Comparison of ENCODE assay signal across 25 cellular contexts in genomic region chr11:61727401-61727811, GRCh38. TPM values are rescaled to one million over a fixed set of nuclear protein-coding genes. Genes with fewer than 3 reads are reported as not detected.
DNase-seq lines count a peak whose midpoint lies in the region; ATAC-seq and TF ChIP-seq lines count a peak whose summit lies in the region.
"Had no signal": no experiment of that assay in that cellular context is flagged by ENCODE, and none has a peak within 500 bp of the region (broad histone marks: within the 10 kb centered on the region; RNA-seq: fewer than 3 reads in every experiment).

No MANE protein-coding gene starts in this region.

- WGBS in endodermal cell (ENCODE audit: insufficient coverage in 1 of 2, insufficient read length in 1 of 2), 2 experiments = 83 to 87% methylated on average over 1 to 3 of the region's 3 CpGs

- H3K36me3 Mint-ChIP-seq in endodermal cell (ENCODE audit: low read depth) = peaks cover 5% of the 10 kb centered on the region
- H3K36me3 Mint-ChIP-seq: CD4-positive, CD25-positive, alpha-beta regulatory T cell had no signal

- intact Hi-C loops in Right ventricle myocardium inferior (cut with DNase I) (no loop called here), cardiac septum (cut with DNase I) (loop anchor here (10.0 kb wide), 1 partner anchor 253 kb away; no protein-coding TSS in a partner anchor), left cardiac atrium (cut with DNase I) (no loop called here)

- DNase-seq in Right ventricle myocardium inferior (ENCODE audit: missing footprints) (no peak), cardiac septum (ENCODE audit: low spot score) (no peak), left cardiac atrium (no peak), midbrain (lab: John Stamatoyannopoulos, UW) (peak; percentile 18), HAP-1 (ENCODE audit: low spot score in 2 of 2) (no peak), endodermal cell (no peak), GM13976 (ENCODE audit: low spot score) (no peak), iPS-NIHi7 (ENCODE audit: extremely low spot score) (no peak)
- DNase-seq: CD4-positive, CD25-positive, alpha-beta regulatory T cell; COR-L47; DMS153; Karpas-422; NCI-H1048; NCI-H1436; NCI-H1930; NCI-H226; NCI-H524; NCI-H82; OCI-M1 had no signal

- H3K4me1 Mint-ChIP-seq in endodermal cell = no peaks in the 10 kb centered on the region
- H3K4me1 Mint-ChIP-seq: B cell; CD4-positive, CD25-positive, alpha-beta regulatory T cell; GM23338; IgD-negative memory B cell had no signal

- ATAC-seq in Right ventricle myocardium inferior (peak; percentile 34), left cardiac atrium (peak; percentile 16 to 27)
- ATAC-seq: HCT116 had no signal

- H3K36me3 ChIP-seq in HAP-1 (replicated peaks) = no peaks in the 10 kb centered on the region
- H3K36me3 ChIP-seq in endodermal cell (ENCODE audit: control insufficient read depth, insufficient read depth, low read length) = no peaks in the 10 kb centered on the region

- H3K4me3 ChIP-seq in HAP-1 (no peak overlapping the region), endodermal cell (ENCODE audit: low read length) (no peak overlapping the region)
- H3K4me3 ChIP-seq: GM12878, GM23338 had no signal

- no peaks in the 10 kb centered on the region for H3K9me3 Mint-ChIP-seq in endodermal cell
- H3K9me3 Mint-ChIP-seq: CD4-positive, CD25-positive, alpha-beta regulatory T cell; GM23338; IgD-negative memory B cell had no signal

- no peaks in the 10 kb centered on the region for H3K27me3 Mint-ChIP-seq in endodermal cell (ENCODE audit: insufficient read depth)
- H3K27me3 Mint-ChIP-seq: CD4-positive, CD25-positive, alpha-beta regulatory T cell had no signal

- no peak overlapping the region for H3K27ac ChIP-seq in endodermal cell (ENCODE audit: low read depth, low read length)
- H3K27ac ChIP-seq: 22Rv1 had no signal

- no peaks in the 10 kb centered on the region for H3K9me3 ChIP-seq in HAP-1
- H3K9me3 ChIP-seq in endodermal cell (ENCODE audit: control insufficient read depth, low read length) = no peaks in the 10 kb centered on the region

- H3K9ac ChIP-seq in endodermal cell (ENCODE audit: extremely low read depth, low read length, poor library complexity, severe bottlenecking) = no peak overlapping the region

- no peak overlapping the region for H3K4me3 Mint-ChIP-seq in endodermal cell
- H3K4me3 Mint-ChIP-seq: B cell, GM23338, IgD-negative memory B cell had no signal

- H3K4me1 ChIP-seq in HAP-1 (no peaks in the 10 kb centered on the region), endodermal cell (ENCODE audit: control insufficient read depth, insufficient read depth, low read length) (peaks cover 4% of the 10 kb centered on the region)

- TF ChIP-seq CTCF in endodermal cell (conservative IDR thresholded peaks at IDR 0.05) = no peak
- TF ChIP-seq CTCF in GM13976 (IDR thresholded peaks at IDR 0.05; ENCODE audit: borderline replicate concordance, control extremely low read depth, extremely low read depth, insufficient read depth, missing control alignments) = no peak

- in situ Hi-C loops in HAP-1 (cut with MboI; ENCODE audit: low sequenced_read_pairs) (no loop called here), GM13976 (cut with MboI; ENCODE audit: low sequenced_read_pairs, unreplicated experiment) (no loop called here)

- no peaks in the 10 kb centered on the region for H3K27me3 ChIP-seq in HAP-1 (ENCODE audit: low read depth)
- H3K27me3 ChIP-seq in endodermal cell (ENCODE audit: control insufficient read depth, insufficient read depth, low read length, poor library complexity, severe bottlenecking) = no peaks in the 10 kb centered on the region

- no peak overlapping the region for H3K27ac Mint-ChIP-seq in endodermal cell
- H3K27ac Mint-ChIP-seq: B cell; CD4-positive, CD25-positive, alpha-beta regulatory T cell; GM23338; IgD-negative memory B cell had no signal

RNA-seq across cellular contexts. Expression of gene MYRF, which starts 25.0 kb away (rescaled TPM):
- total RNA-seq in Right ventricle myocardium inferior (0.30 TPM), cardiac septum (0.27 TPM), left cardiac atrium (1 to 10 TPM; 4.0 to 5.0 TPM), endodermal cell (10 to 100 TPM; 30.3 to 61.7 TPM)
- 16.6 TPM for polyA plus RNA-seq in endodermal cell (2013, experiment 1 of 2)
- 14.9 TPM for polyA plus RNA-seq in endodermal cell (2013, experiment 2 of 2)
- polyA plus RNA-seq: IgD-negative memory B cell had no signal

RNA-seq across cellular contexts. Expression of gene DAGLA, which starts 47.2 kb away (rescaled TPM):
- total RNA-seq in Right ventricle myocardium inferior (4.3 TPM), cardiac septum (3.3 TPM), left cardiac atrium (1 to 10 TPM; 4.1 to 5.0 TPM), endodermal cell (1 to 10 TPM; 5.6 to 8.7 TPM)
- 6.4 TPM for polyA plus RNA-seq in endodermal cell (2013, experiment 1 of 2)
- 5.5 TPM for polyA plus RNA-seq in endodermal cell (2013, experiment 2 of 2)
- total RNA-seq: B cell had no signal
- polyA plus RNA-seq: GM12878, IgD-negative memory B cell had no signal

Comparison
In these comparisons a context has a peak if more than half of its experiments do, and no peak if none do; other contexts are left out.
1. RNA of gene MYRF, which starts 25.0 kb away (total RNA-seq): 30.3 to 61.7 TPM in endodermal cell; 4.0 to 5.0 TPM in left cardiac atrium, 0.30 TPM in Right ventricle myocardium inferior (single experiment) and 0.27 TPM in cardiac septum (single experiment); every median in the first group is over 4 times any median in the second.